Comparison of ENCODE assay signal across 6 cellular contexts in genomic region chr1:45489379-45489778, GRCh38. TPM values are rescaled to one million over a fixed set of nuclear protein-coding genes. Genes with fewer than 3 reads are reported as not detected.
A peak's percentile ranks its signal among the peaks of the same experiment; 100 is the strongest.
DNase-seq lines count a peak whose midpoint lies in the region; FAIRE-seq and TF ChIP-seq lines count a peak whose summit lies in the region.
"Not testable (repeated sequence)": the region's sequence is repeated elsewhere in the genome, so short reads cannot be mapped to it uniquely, and the experiment has no call there.

No MANE protein-coding gene starts in this region.

- not testable (repeated sequence) for H3K27ac Mint-ChIP-seq in brain

- H3K9me1 ChIP-seq in keratinocyte (ENCODE audit: control insufficient read depth, extremely low read depth, insufficient read depth, low read length): not testable (repeated sequence)

- peak overlapping the region in 2 of 11 experiments; percentile 83; a peak in 2 of 22 replicates for H3K9ac ChIP-seq in BLaER1 treated with 17β-estradiol and CSF1 and Interleukin-3, amounts not matched to agents 10 nM and 100 nM
- not testable (repeated sequence) for H3K9ac ChIP-seq in Karpas-422 (ENCODE audit: low read length)
- peak overlapping the region; percentile 77 for H3K9ac ChIP-seq in keratinocyte (ENCODE audit: control insufficient read depth, extremely low read depth, insufficient read depth, low read length)

- H3K9me2 ChIP-seq in Karpas-422 (replicated peaks; ENCODE audit: insufficient read depth, low read length): not testable (repeated sequence)

- H3K4me3 ChIP-seq in BLaER1 treated with 17β-estradiol and CSF1 and Interleukin-3, amounts not matched to agents 10 nM and 100 nM: peak overlapping the region in 5 of 10 experiments; percentile 76 to 89 (median 87); a peak in 10 of 20 replicates
- H3K4me3 ChIP-seq in Karpas-422 (ENCODE audit: low read length) (0 out of 2 replicates have a peak overlapping the region, but pooled peaks have one; percentile 82), keratinocyte (ENCODE audit: control insufficient read depth in 2 of 3, extremely low read depth in 1 of 3, insufficient read depth in 2 of 3, low read depth in 1 of 3, low read length in 3 of 3) (peak overlapping the region; percentile 80 to 89 (median 81))

- peaks cover 0 to 29% (median 24%) of the 10 kb centered on the region in 11 experiments; a peak in 19 of 22 replicates for H3K27me3 ChIP-seq in BLaER1 treated with 17β-estradiol and CSF1 and Interleukin-3, amounts not matched to agents 10 nM and 100 nM
- not testable (repeated sequence) for H3K27me3 ChIP-seq in Karpas-422 (ENCODE audit: low read length); keratinocyte (ENCODE audit: control insufficient read depth, extremely low read depth, insufficient read depth, low read length)

- TF ChIP-seq CTCF in brain (conservative IDR thresholded peaks at IDR 0.05); keratinocyte (optimal IDR thresholded peaks at IDR 0.05 in 1 of 3, IDR thresholded peaks at IDR 0.05 in 1 of 3, conservative IDR thresholded peaks at IDR 0.05 in 1 of 3; ENCODE audit: extremely low read depth in 1 of 3, insufficient read depth in 2 of 3, low read length in 3 of 3): not testable (repeated sequence)

- H3K9me3 Mint-ChIP-seq in brain: not testable (repeated sequence)

- not testable (repeated sequence) for H3K27me3 Mint-ChIP-seq in brain

- not testable (repeated sequence) for H3K36me3 Mint-ChIP-seq in brain

- peak overlapping the region in 3 of 5 experiments; percentile 17 to 40 (median 40) for H3K4me3 Mint-ChIP-seq in brain

- not testable (repeated sequence) for DNase-seq in Karpas-422; keratinocyte (ENCODE audit: low read depth, low spot score)
- DNase-seq in activated CD4-positive, alpha-beta T cell treated with anti-CD3 and anti-CD28 coated beads, Interleukin-2, amount 50 U/mL, for 48 hours: peak; percentile 72 to 83
- peak; percentile 69 for DNase-seq in stimulated activated CD4-positive, alpha-beta T cell treated with anti-CD3 and anti-CD28 coated beads, Interleukin-15, amount 100 ng/mL, for 24 hours

- H3K36me3 ChIP-seq in BLaER1 treated with 17β-estradiol and CSF1 and Interleukin-3, amounts not matched to agents 10 nM and 100 nM; Karpas-422 (ENCODE audit: insufficient read depth, low read length); keratinocyte (ENCODE audit: control insufficient read depth in 2 of 2, extremely low read depth in 1 of 2, insufficient read depth in 2 of 2, low read length in 2 of 2): not testable (repeated sequence)

- H3K79me2 ChIP-seq in Karpas-422 (ENCODE audit: low read length); keratinocyte (ENCODE audit: control insufficient read depth, insufficient read depth, low read length): not testable (repeated sequence)

- peaks cover 14 to 40% (median 23%) of the 10 kb centered on the region in 10 experiments for H3K4me1 ChIP-seq in BLaER1 treated with 17β-estradiol and CSF1 and Interleukin-3, amounts not matched to agents 10 nM and 100 nM
- peaks cover 19% of the 10 kb centered on the region for H3K4me1 ChIP-seq in Karpas-422 (ENCODE audit: low read length)
- peaks cover 12% of the 10 kb centered on the region for H3K4me1 ChIP-seq in keratinocyte (ENCODE audit: control insufficient read depth, extremely low read depth, insufficient read depth, low read length)

- peaks cover 0 to 11% (median 0%) of the 10 kb centered on the region in 11 experiments; a peak in 5 of 22 replicates for H4K20me1 ChIP-seq in BLaER1 treated with 17β-estradiol and CSF1 and Interleukin-3, amounts not matched to agents 10 nM and 100 nM
- not testable (repeated sequence) for H4K20me1 ChIP-seq in Karpas-422 (ENCODE audit: insufficient read depth, low read depth, low read length); keratinocyte (ENCODE audit: control insufficient read depth, extremely low read depth, insufficient read depth, low read length)

- not testable (repeated sequence) for H3K27ac ChIP-seq in BLaER1 treated with 17β-estradiol and CSF1 and Interleukin-3, amounts not matched to agents 10 nM and 100 nM; Karpas-422 (ENCODE audit: low read length); keratinocyte (ENCODE audit: control insufficient read depth, insufficient read depth, low read length)

- not testable (repeated sequence) for H3K4me1 Mint-ChIP-seq in brain

- not testable (repeated sequence) for H3K9me3 ChIP-seq in BLaER1 treated with 17β-estradiol and CSF1 and Interleukin-3, amounts not matched to agents 10 nM and 100 nM (replicated peaks in 1 of 11); Karpas-422 (ENCODE audit: low read length); keratinocyte (ENCODE audit: control insufficient read depth, low read depth, low read length)

- not testable (repeated sequence) for H2AFZ ChIP-seq in Karpas-422 (ENCODE audit: low read length)
- H2AFZ ChIP-seq in keratinocyte (ENCODE audit: control insufficient read depth, low read length): peak overlapping the region; percentile 94

- not testable (repeated sequence) for FAIRE-seq in keratinocyte (lab: Jason Lieb, UNC)

- dilution Hi-C loops in keratinocyte (cut with MboI; ENCODE audit: extremely low pct_ligation_motif_present, low sequenced_read_pairs): not testable (repeated sequence)

- H3K4me2 ChIP-seq in BLaER1 treated with 17β-estradiol and CSF1 and Interleukin-3, amounts not matched to agents 10 nM and 100 nM: peak overlapping the region; percentile 79 to 98 (median 93); a peak in 18 of 22 replicates
- H3K4me2 ChIP-seq in Karpas-422 (ENCODE audit: low read depth, low read length, poor library complexity, severe bottlenecking): peak overlapping the region; percentile 92
- peak overlapping the region; percentile 99 for H3K4me2 ChIP-seq in keratinocyte (ENCODE audit: control insufficient read depth, extremely low read depth, insufficient read depth, low read depth, low read length)

RNA-seq across cellular contexts. Expression of gene TESK2, which starts 1.6 kb away (rescaled TPM):
- 1.3 and 1.5 TPM in 2 replicates for total RNA-seq in Karpas-422 (2014; rRNA removed; shearing (Covaris generic); ENCODE audit: low replicate concordance)
- 8.2 TPM for polyA plus RNA-seq in brain (ENCODE audit: insufficient read depth, low read depth, low replicate concordance)
- polyA plus RNA-seq in keratinocyte: 2.0 to 3.5 TPM (median 2.2 TPM) in 3 replicates
- 1.4 TPM for polyA plus RNA-seq in keratinocyte (2011; ENCODE audit: low read depth)
- polyA plus RNA-seq in keratinocyte (2011; cell fraction: cytosol; rRNA removed): 1.8 and 2.1 TPM in 2 replicates
- 2.5 and 3.2 TPM in 2 replicates for polyA plus RNA-seq in keratinocyte (2011; cell fraction: nucleus; rRNA removed)
- polyA plus RNA-seq in keratinocyte (2012; ENCODE audit: low replicate concordance): 1.1 and 3.6 TPM in 2 replicates
- polyA minus RNA-seq in keratinocyte: 1.7 to 2.8 TPM (median 1.9 TPM) in 3 replicates
- polyA minus RNA-seq in keratinocyte (2011; cell fraction: cytosol; rRNA and poly(A)+ RNA removed): 0.96 TPM
- polyA minus RNA-seq in keratinocyte (2011; cell fraction: nucleus; rRNA and poly(A)+ RNA removed): 0.63 and 1.5 TPM in 2 replicates

RNA-seq across cellular contexts. Expression of gene CCDC163, which starts 10.5 kb away (rescaled TPM):
- 5.8 and 9.0 TPM in 2 replicates for total RNA-seq in Karpas-422 (2014; rRNA removed; shearing (Covaris generic); ENCODE audit: low replicate concordance)
- polyA plus RNA-seq in brain (ENCODE audit: insufficient read depth, low read depth, low replicate concordance): 7.4 TPM
- polyA plus RNA-seq in keratinocyte: 1.7 to 2.2 TPM (median 1.9 TPM) in 3 replicates
- 0.54 TPM for polyA plus RNA-seq in keratinocyte (2011; ENCODE audit: low read depth)
- polyA plus RNA-seq in keratinocyte (2011; cell fraction: cytosol; rRNA removed): 1.4 and 1.5 TPM in 2 replicates
- polyA plus RNA-seq in keratinocyte (2011; cell fraction: nucleus; rRNA removed): 3.1 and 4.6 TPM in 2 replicates
- 1.3 and 2.2 TPM in 2 replicates for polyA plus RNA-seq in keratinocyte (2012; ENCODE audit: low replicate concordance)
- polyA minus RNA-seq in keratinocyte: 0.73 to 4.3 TPM (median 1.2 TPM) in 3 replicates
- not detected for polyA minus RNA-seq in keratinocyte (2011; cell fraction: cytosol; rRNA and poly(A)+ RNA removed)
- 0.42 and 1.7 TPM in 2 replicates for polyA minus RNA-seq in keratinocyte (2011; cell fraction: nucleus; rRNA and poly(A)+ RNA removed)

RNA-seq across cellular contexts. Expression of gene MMACHC, which starts 10.7 kb away (rescaled TPM):
- total RNA-seq in Karpas-422 (2014; rRNA removed; shearing (Covaris generic); ENCODE audit: low replicate concordance): 5.5 and 13.8 TPM in 2 replicates
- polyA plus RNA-seq in brain (ENCODE audit: insufficient read depth, low read depth, low replicate concordance) (10.1 TPM), keratinocyte (4.7 to 7.6 TPM (median 5.7 TPM) in 3 replicates)
- polyA plus RNA-seq in keratinocyte (2011; ENCODE audit: low read depth): 2.1 TPM
- polyA plus RNA-seq in keratinocyte (2011; cell fraction: cytosol; rRNA removed): 5.5 and 5.9 TPM in 2 replicates
- polyA plus RNA-seq in keratinocyte (2011; cell fraction: nucleus; rRNA removed): 3.3 and 4.3 TPM in 2 replicates
- polyA plus RNA-seq in keratinocyte (2012; ENCODE audit: low replicate concordance): 2.8 and 7.4 TPM in 2 replicates
- polyA minus RNA-seq in keratinocyte: 14.3 to 28.3 TPM (median 15.1 TPM) in 3 replicates
- 8.8 TPM for polyA minus RNA-seq in keratinocyte (2011; cell fraction: cytosol; rRNA and poly(A)+ RNA removed)
- polyA minus RNA-seq in keratinocyte (2011; cell fraction: nucleus; rRNA and poly(A)+ RNA removed): 4.6 and 5.9 TPM in 2 replicates

RNA-seq across cellular contexts. Expression of gene PRDX1, which starts 32.3 kb away (rescaled TPM):
- total RNA-seq in Karpas-422 (2014; rRNA removed; shearing (Covaris generic); ENCODE audit: low replicate concordance): 289 and 397 TPM in 2 replicates
- polyA plus RNA-seq in brain (ENCODE audit: insufficient read depth, low read depth, low replicate concordance): 499 TPM
- 938 to 1,251 TPM (median 971 TPM) in 3 replicates for polyA plus RNA-seq in keratinocyte
- 153 TPM for polyA plus RNA-seq in keratinocyte (2011; ENCODE audit: low read depth)
- polyA plus RNA-seq in keratinocyte (2011; cell fraction: cytosol; rRNA removed): 809 and 1,377 TPM in 2 replicates
- polyA plus RNA-seq in keratinocyte (2011; cell fraction: nucleus; rRNA removed): 627 and 714 TPM in 2 replicates
- 700 and 1,019 TPM in 2 replicates for polyA plus RNA-seq in keratinocyte (2012; ENCODE audit: low replicate concordance)
- polyA minus RNA-seq in keratinocyte: 118 to 575 TPM (median 465 TPM) in 3 replicates
- 327 TPM for polyA minus RNA-seq in keratinocyte (2011; cell fraction: cytosol; rRNA and poly(A)+ RNA removed)
- polyA minus RNA-seq in keratinocyte (2011; cell fraction: nucleus; rRNA and poly(A)+ RNA removed): 168 and 248 TPM in 2 replicates
